ENCODE assay signal across 1 cellular context in the genomic region with DNA sequence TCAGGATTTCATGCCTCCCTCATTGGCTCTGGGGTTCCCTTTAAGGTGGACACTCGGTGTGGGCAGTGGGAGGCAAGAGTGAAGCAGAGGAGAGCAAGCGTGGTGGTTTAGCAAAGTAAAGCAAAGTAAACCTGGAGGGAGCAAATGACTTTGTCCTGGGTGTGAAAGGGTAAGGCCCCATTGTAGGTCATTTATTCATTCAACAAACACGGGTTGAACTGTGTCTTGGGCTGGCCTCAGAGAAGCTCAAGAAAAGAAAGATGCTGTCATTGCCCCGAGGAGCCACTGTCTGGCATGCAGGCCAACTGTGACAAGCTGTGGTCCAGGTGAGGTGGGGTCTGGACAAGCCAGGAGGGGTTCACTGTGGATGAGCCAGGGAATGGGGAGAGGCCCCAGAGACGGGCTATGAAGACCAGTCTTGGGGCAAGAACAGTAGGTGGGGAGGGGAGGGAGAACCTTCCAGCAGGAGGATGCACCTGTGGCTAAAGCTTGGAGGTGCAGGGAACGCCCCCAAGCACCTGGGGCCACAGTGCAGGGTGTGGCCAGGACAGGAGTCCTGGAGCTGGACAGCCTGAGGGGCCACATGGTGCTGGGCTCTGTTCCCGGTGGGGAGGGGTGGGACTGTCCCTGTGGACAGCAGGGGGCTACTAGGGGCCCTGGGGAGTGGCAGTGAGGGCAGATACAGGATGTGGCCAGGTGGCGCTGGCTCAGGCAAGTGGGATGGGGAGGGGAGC.
TF ChIP-seq lines count a peak whose summit lies in the region.

No MANE protein-coding gene starts in this region.

TF ChIP-seq in HCT116, 20 proteins besides CTCF, POLR2A, EP300 and RAD21 (continued from another document):
- TF ChIP-seq, protein P1, sequence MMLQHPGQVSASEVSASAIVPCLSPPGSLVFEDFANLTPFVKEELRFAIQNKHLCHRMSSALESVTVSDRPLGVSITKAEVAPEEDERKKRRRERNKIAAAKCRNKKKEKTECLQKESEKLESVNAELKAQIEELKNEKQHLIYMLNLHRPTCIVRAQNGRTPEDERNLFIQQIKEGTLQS (IDR thresholded peaks at IDR 0.05): no peak
- TF ChIP-seq, protein P2, sequence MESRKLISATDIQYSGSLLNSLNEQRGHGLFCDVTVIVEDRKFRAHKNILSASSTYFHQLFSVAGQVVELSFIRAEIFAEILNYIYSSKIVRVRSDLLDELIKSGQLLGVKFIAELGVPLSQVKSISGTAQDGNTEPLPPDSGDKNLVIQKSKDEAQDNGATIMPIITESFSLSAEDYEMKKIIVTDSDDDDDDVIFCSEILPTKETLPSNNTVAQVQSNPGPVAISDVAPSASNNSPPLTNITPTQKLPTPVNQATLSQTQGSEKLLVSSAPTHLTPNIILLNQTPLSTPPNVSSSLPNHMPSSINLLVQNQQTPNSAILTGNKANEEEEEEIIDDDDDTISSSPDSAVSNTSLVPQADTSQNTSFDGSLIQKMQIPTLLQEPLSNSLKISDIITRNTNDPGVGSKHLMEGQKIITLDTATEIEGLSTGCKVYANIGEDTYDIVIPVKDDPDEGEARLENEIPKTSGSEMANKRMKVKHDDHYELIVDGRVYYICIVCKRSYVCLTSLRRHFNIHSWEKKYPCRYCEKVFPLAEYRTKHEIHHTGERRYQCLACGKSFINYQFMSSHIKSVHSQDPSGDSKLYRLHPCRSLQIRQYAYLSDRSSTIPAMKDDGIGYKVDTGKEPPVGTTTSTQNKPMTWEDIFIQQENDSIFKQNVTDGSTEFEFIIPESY (IDR thresholded peaks at IDR 0.05; ENCODE audit: extremely low read depth, insufficient replicate concordance, low read length): no peak
- TF ChIP-seq POLR2AphosphoS5 (IDR thresholded peaks at IDR 0.05; ENCODE audit: low read depth, low read length): no peak
